ENCODE assay signal across 1 cellular context in genomic region chr6:10599046-10599445, GRCh38.
TF ChIP-seq lines count a peak whose summit lies in the region.

No MANE protein-coding gene starts in this region.

TF ChIP-seq in H1, 55 proteins besides CTCF, POLR2A, EP300 and RAD21:
- no peak for TF ChIP-seq USF2 (IDR thresholded peaks at IDR 0.05; ENCODE audit: low read length)
- TF ChIP-seq SIX5 (IDR thresholded peaks at IDR 0.05; ENCODE audit: low read depth, low read length) = no peak
- TF ChIP-seq GTF2F1 (IDR thresholded peaks at IDR 0.05; ENCODE audit: borderline replicate concordance, low read depth, low read length) = no peak
- TF ChIP-seq SP4 (IDR thresholded peaks at IDR 0.05; ENCODE audit: low read length) = no peak
- TF ChIP-seq SP1 (IDR thresholded peaks at IDR 0.05; ENCODE audit: low read depth, low read length) = no peak
- TF ChIP-seq TAF1 (IDR thresholded peaks at IDR 0.05; ENCODE audit: low read depth, low read length) = no peak
- no peak for TF ChIP-seq KDM4A (IDR thresholded peaks at IDR 0.05; ENCODE audit: low read depth, low read length, severe bottlenecking)
